In genomic region chr19:35744335-35744687, GRCh38 we compare ENCODE assay signal across 8 cellular contexts. TPM values are rescaled to one million over a fixed set of nuclear protein-coding genes. Genes with fewer than 3 reads are reported as not detected.
A peak's percentile ranks its signal among the peaks of the same experiment; 100 is the strongest.
DNase-seq lines count a peak whose midpoint lies in the region; ATAC-seq lines count a peak whose summit lies in the region.

No MANE protein-coding gene starts in this region.

- H3K9me3 Mint-ChIP-seq in activated CD4-positive, alpha-beta memory T cell treated with anti-CD3 and anti-CD28 coated beads for 36 hours, result no peaks in the 10 kb centered on the region

- H3K9me3 ChIP-seq in right cardiac atrium (ENCODE audit: control insufficient read depth, low read length) (no peaks in the 10 kb centered on the region), skeletal muscle tissue (ENCODE audit: control insufficient read depth in 3 of 3, low read length in 3 of 3) (no peaks in the 10 kb centered on the region)

- peaks cover 24% of the 10 kb centered on the region for H3K36me3 Mint-ChIP-seq in activated CD4-positive, alpha-beta memory T cell treated with anti-CD3 and anti-CD28 coated beads for 36 hours

- peaks cover 48% of the 10 kb centered on the region for H3K4me1 Mint-ChIP-seq in activated CD4-positive, alpha-beta memory T cell treated with anti-CD3 and anti-CD28 coated beads for 36 hours (ENCODE audit: low read depth)

- CTCF ChIA-PET in activated CD4-positive, alpha-beta memory T cell treated with anti-CD3 and anti-CD28 coated beads for 36 hours (lab: Charles Lee), result interaction anchor here (0.7 to 2.1 kb wide), 6 partner anchors 12 to 187 kb away, joined by 3 to 10 read pairs (median 5); no protein-coding TSS in a partner anchor

- H3K4me1 ChIP-seq in right cardiac atrium (ENCODE audit: control insufficient read depth, insufficient read depth, low read length) (peaks cover 4% of the 10 kb centered on the region), skeletal muscle tissue (ENCODE audit: control insufficient read depth in 3 of 3, insufficient read depth in 3 of 3, low read length in 3 of 3) (peaks cover 38 to 62% (median 49%) of the 10 kb centered on the region in 3 donors)

- ATAC-seq in right cardiac atrium (no peak), HG02981 (IDR thresholded peaks at IDR 0.05; ENCODE audit: unreplicated experiment) (no peak), HG02588 (IDR thresholded peaks at IDR 0.05; ENCODE audit: unreplicated experiment) (no peak), HG03378 (IDR thresholded peaks at IDR 0.05; ENCODE audit: unreplicated experiment) (no peak)

- H3K36me3 ChIP-seq in H7 (replicated peaks; ENCODE audit: control insufficient read depth, insufficient read depth, low read length) (peaks cover 1% of the 10 kb centered on the region), skeletal muscle tissue (ENCODE audit: control insufficient read depth in 3 of 3, insufficient read depth in 3 of 3, low read length in 3 of 3) (peaks cover 10 to 16% (median 15%) of the 10 kb centered on the region in 3 donors)

- H3K27ac Mint-ChIP-seq in activated CD4-positive, alpha-beta memory T cell treated with anti-CD3 and anti-CD28 coated beads for 36 hours, result peak overlapping the region; percentile 98

- no peaks in the 10 kb centered on the region for H3K27me3 ChIP-seq in H7 (ENCODE audit: control insufficient read depth, insufficient read depth, low read length)
- H3K27me3 ChIP-seq in right cardiac atrium (ENCODE audit: control insufficient read depth, insufficient read depth), result no peaks in the 10 kb centered on the region
- H3K27me3 ChIP-seq in skeletal muscle tissue (ENCODE audit: control insufficient read depth in 3 of 3, insufficient read depth in 3 of 3, low read length in 3 of 3), result no peaks in the 10 kb centered on the region

- peak overlapping the region; percentile 69 for H3K4me3 ChIP-seq in H7 (ENCODE audit: insufficient read depth, low read depth, low read length)
- peak overlapping the region; percentile 95 for H3K4me3 ChIP-seq in right cardiac atrium (ENCODE audit: low read length)
- peak overlapping the region; percentile 88 to 98 (median 94) for H3K4me3 ChIP-seq in skeletal muscle tissue (ENCODE audit: low read length in 3 of 3)

- H3K27ac ChIP-seq in right cardiac atrium (ENCODE audit: low read length) (no peak overlapping the region), skeletal muscle tissue (ENCODE audit: low read depth, low read length) (peak overlapping the region; percentile 100)

- peak overlapping the region in 2 of 3 donors; percentile 94 to 96 for H3K9ac ChIP-seq in skeletal muscle tissue (ENCODE audit: low read depth in 1 of 3, low read length in 3 of 3)

- intact Hi-C loops in activated CD4-positive, alpha-beta memory T cell treated with anti-CD3 and anti-CD28 coated beads for 36 hours (cut with micrococcal nuclease), result loop anchor here (2.0 to 10.0 kb wide), 6 partner anchors 28 to 470 kb away; partner anchors contain the start of genes ARHGAP33, COX6B1, ETV2 and NFKBID
- intact Hi-C loops in right cardiac atrium (cut with DNase I), result no loop called here

- POLR2A ChIA-PET in activated CD4-positive, alpha-beta memory T cell treated with anti-CD3 and anti-CD28 coated beads for 36 hours (lab: Charles Lee), result interaction anchor here (3.5 to 4.3 kb wide), 2 partner anchors 26 to 31 kb away, joined by 13 to 45 read pairs; partner anchors contain the start of gene KMT2B

- no peaks in the 10 kb centered on the region for H3K27me3 Mint-ChIP-seq in activated CD4-positive, alpha-beta memory T cell treated with anti-CD3 and anti-CD28 coated beads for 36 hours

- DNase-seq in H7, result no peak
- no peak for DNase-seq in activated CD4-positive, alpha-beta memory T cell treated with anti-CD3 and anti-CD28 coated beads for 36 hours
- no peak for DNase-seq in right cardiac atrium
- no peak for DNase-seq in NCI-H2227 treated with DMSO at 0.1 percent for 48 hours (lab: John Stamatoyannopoulos, UW)

- WGBS in right cardiac atrium, result 59% methylated on average over 8 of the region's 8 CpGs

- peak overlapping the region; percentile 93 for H3K4me3 Mint-ChIP-seq in activated CD4-positive, alpha-beta memory T cell treated with anti-CD3 and anti-CD28 coated beads for 36 hours

RNA-seq across cellular contexts. Expression of gene U2AF1L4, which starts 0.9 kb away (rescaled TPM):
- 11.6 and 13.4 TPM in 2 replicates for total RNA-seq in H7 (2014; rRNA removed; shearing (Covaris generic))
- 10 to 100 TPM; 34.6 to 37.8 TPM for total RNA-seq in activated CD4-positive, alpha-beta memory T cell treated with anti-CD3 and anti-CD28 coated beads for 36 hours
- total RNA-seq in right cardiac atrium (10 to 100 TPM; 19.6 to 31.3 (median 22.8) TPM), skeletal muscle tissue (3.7 TPM)
- 32.3 TPM for polyA plus RNA-seq in right cardiac atrium

RNA-seq across cellular contexts. Expression of gene PSENEN, which starts 1.1 kb away (rescaled TPM):
- total RNA-seq in H7 (2014; rRNA removed; shearing (Covaris generic)), result 53.2 and 58.6 TPM in 2 replicates
- total RNA-seq in activated CD4-positive, alpha-beta memory T cell treated with anti-CD3 and anti-CD28 coated beads for 36 hours, result 10 to 100 TPM; 46.7 to 47.9 TPM
- total RNA-seq in right cardiac atrium (10 to 100 TPM; 40.0 to 50.4 (median 43.8) TPM), skeletal muscle tissue (7.8 TPM)
- polyA plus RNA-seq in right cardiac atrium, result 69.7 TPM

RNA-seq across cellular contexts. Expression of gene IGFLR1, which starts 2.1 kb away (rescaled TPM):
- total RNA-seq in H7 (2014; rRNA removed; shearing (Covaris generic)), result 11.5 and 15.2 TPM in 2 replicates
- 10 to 100 TPM; 90.1 to 92.8 TPM for total RNA-seq in activated CD4-positive, alpha-beta memory T cell treated with anti-CD3 and anti-CD28 coated beads for 36 hours
- total RNA-seq in right cardiac atrium (1 to 10 TPM; 1.8 to 6.3 (median 4.4) TPM), skeletal muscle tissue (3.1 TPM)
- polyA plus RNA-seq in right cardiac atrium, result 4.7 TPM

RNA-seq across cellular contexts. Expression of gene LIN37, which starts 4.1 kb away (rescaled TPM):
- 5.0 and 17.2 TPM in 2 replicates for total RNA-seq in H7 (2014; rRNA removed; shearing (Covaris generic))
- 1 to 10 TPM; 7.5 TPM for total RNA-seq in activated CD4-positive, alpha-beta memory T cell treated with anti-CD3 and anti-CD28 coated beads for 36 hours
- total RNA-seq in right cardiac atrium (10 to 100 TPM in 2 of 4 donors, 1 to 10 TPM in 2; 8.2 to 14.6 (median 10.3) TPM), skeletal muscle tissue (3.1 TPM)
- polyA plus RNA-seq in right cardiac atrium, result 17.9 TPM

RNA-seq across cellular contexts. Expression of gene HSPB6, which starts 12.5 kb away (rescaled TPM):
- total RNA-seq in H7 (2014; rRNA removed; shearing (Covaris generic)), result 0.48 and 1.4 TPM in 2 replicates
- under 1 TPM; 0.36 to 0.53 TPM for total RNA-seq in activated CD4-positive, alpha-beta memory T cell treated with anti-CD3 and anti-CD28 coated beads for 36 hours
- total RNA-seq in right cardiac atrium, result 100 to 1,000 TPM; 107 to 207 (median 148) TPM
- polyA plus RNA-seq in right cardiac atrium, result 209 TPM
- total RNA-seq in skeletal muscle tissue, result 52.7 TPM
